9 cellular contexts compared by ENCODE assay signal in genomic region chr3:30667250-30667585, GRCh38.
DNase-seq lines count a peak whose midpoint lies in the region; ATAC-seq and TF ChIP-seq lines count a peak whose summit lies in the region.
"Had no signal": no experiment of that assay in that cellular context is flagged by ENCODE, and none has a peak within 500 bp of the region (broad histone marks: within the 10 kb centered on the region; RNA-seq: fewer than 3 reads in every experiment).

No MANE protein-coding gene starts in this region.

- H3K9me3 Mint-ChIP-seq in activated CD8-positive, alpha-beta T cell treated with anti-CD3 and anti-CD28 coated beads for 36 hours: no peaks in the 10 kb centered on the region

- peak; percentile 66 for ATAC-seq in activated CD8-positive, alpha-beta T cell treated with anti-CD3 and anti-CD28 coated beads for 36 hours
- no peak for ATAC-seq in left lung
- no peak for ATAC-seq in GM21447 (IDR thresholded peaks at IDR 0.05; ENCODE audit: unreplicated experiment)
- no peak for ATAC-seq in GM21526 (IDR thresholded peaks at IDR 0.05; ENCODE audit: low FRiP score, unreplicated experiment)

- peak; percentile 91 for DNase-seq in A673 (ENCODE audit: low spot score)
- DNase-seq in activated CD8-positive, alpha-beta T cell treated with anti-CD3 and anti-CD28 coated beads for 36 hours: peak; percentile 71
- DNase-seq in left lung: no peak
- no peak for DNase-seq in NCI-H2171 (lab: John Stamatoyannopoulos, UW)
- no peak for DNase-seq in NCI-H2081 treated with DMSO at 0.1 percent for 48 hours (lab: John Stamatoyannopoulos, UW)
- DNase-seq: NCI-H226 had no signal

- H3K4me1 ChIP-seq in A673 (ENCODE audit: insufficient read depth, low read length, poor library complexity, severe bottlenecking): peaks cover 63% of the 10 kb centered on the region
- H3K4me1 ChIP-seq in HEK293 (ENCODE audit: control insufficient read depth, insufficient read depth, low read length): no peaks in the 10 kb centered on the region; the same call in 1 of the 2 replicates
- H3K4me1 ChIP-seq in left lung: peaks cover 18 to 67% of the 10 kb centered on the region in 2 donors

- POLR2A ChIA-PET in A673 (lab: Charles Lee; ENCODE audit: low non-redundant PET): no interaction called here
- POLR2A ChIA-PET in HEK293 (lab: Yijun Ruan, JAX): no interaction called here
- POLR2A ChIA-PET in activated CD8-positive, alpha-beta T cell treated with anti-CD3 and anti-CD28 coated beads for 36 hours (lab: Charles Lee): interaction anchor here (0.6 to 2.0 kb wide), 12 partner anchors 9 to 60 kb away, joined by 3 to 15 read pairs (median 4); partner anchors contain the start of gene TGFBR2

- H3K4me3 Mint-ChIP-seq in activated CD8-positive, alpha-beta T cell treated with anti-CD3 and anti-CD28 coated beads for 36 hours: peak overlapping the region; percentile 14

- CTCF ChIA-PET in A673 (lab: Charles Lee) (interaction anchor here (0.7 kb wide), 1 partner anchor 633 kb away, joined by 3 read pairs; no protein-coding TSS in a partner anchor), HEK293 (lab: Yijun Ruan, JAX) (no interaction called here)
- CTCF ChIA-PET in activated CD8-positive, alpha-beta T cell treated with anti-CD3 and anti-CD28 coated beads for 36 hours (lab: Charles Lee): interaction anchor here (1.5 to 2.0 kb wide), 3 partner anchors 10 to 38 kb away, joined by 4 to 5 read pairs (median 5); no protein-coding TSS in a partner anchor

- no peak overlapping the region for H3K4me3 ChIP-seq in A673 (ENCODE audit: low read depth, low read length, poor library complexity, severe bottlenecking)
- H3K4me3 ChIP-seq in HEK293 (ENCODE audit: low read depth, low read length): no peak overlapping the region
- no peak overlapping the region for H3K4me3 ChIP-seq in left lung

- H3K27me3 ChIP-seq in A673 (replicated peaks; ENCODE audit: insufficient read depth, low read depth, low read length, poor library complexity) (no peaks in the 10 kb centered on the region), left lung (no peaks in the 10 kb centered on the region)

- peaks cover 77% of the 10 kb centered on the region for H3K36me3 Mint-ChIP-seq in activated CD8-positive, alpha-beta T cell treated with anti-CD3 and anti-CD28 coated beads for 36 hours (ENCODE audit: low read depth)

- H3K27ac ChIP-seq in A673 (ENCODE audit: low read depth, low read length, poor library complexity, severe bottlenecking) (peak overlapping the region; percentile 63), HEK293 (ENCODE audit: extremely low read depth, low read depth, low read length) (no peak overlapping the region), left lung (peak overlapping the region; percentile 50 to 53)

- H3K4me1 Mint-ChIP-seq in activated CD8-positive, alpha-beta T cell treated with anti-CD3 and anti-CD28 coated beads for 36 hours (ENCODE audit: low read depth): peaks cover 92% of the 10 kb centered on the region

- intact Hi-C loops in A673 (cut with micrococcal nuclease; ENCODE audit: unreplicated experiment) (no loop called here), left lung (cut with DNase I) (no loop called here)
- intact Hi-C loops in activated CD8-positive, alpha-beta T cell treated with anti-CD3 and anti-CD28 coated beads for 36 hours (cut with micrococcal nuclease): no loop called here

- no peaks in the 10 kb centered on the region for H3K9me3 ChIP-seq in A673 (ENCODE audit: low read depth, low read length, poor library complexity, severe bottlenecking)
- no peaks in the 10 kb centered on the region for H3K9me3 ChIP-seq in HEK293 (ENCODE audit: control insufficient read depth, insufficient read depth, low read depth, low read length)
- no peaks in the 10 kb centered on the region for H3K9me3 ChIP-seq in left lung

- BruUV-seq in A673 (replicated peaks; lab: Mats Ljungman, UMichigan): no TSS peak

- peaks cover 8% of the 10 kb centered on the region for H3K36me3 ChIP-seq in A673 (ENCODE audit: insufficient read depth, low read length, poor library complexity, severe bottlenecking)
- peaks cover 0 to 13% of the 10 kb centered on the region in 2 experiments; a peak in 1 of 3 replicates for H3K36me3 ChIP-seq in HEK293 (ENCODE audit: control insufficient read depth in 2 of 2, insufficient read depth in 1 of 2, low read length in 2 of 2)
- H3K36me3 ChIP-seq in left lung: peaks cover 0 to 49% of the 10 kb centered on the region in 2 donors

- H3K27ac Mint-ChIP-seq in activated CD8-positive, alpha-beta T cell treated with anti-CD3 and anti-CD28 coated beads for 36 hours: peak overlapping the region; percentile 92

- TF ChIP-seq CTCF in A673 (conservative IDR thresholded peaks at IDR 0.05; ENCODE audit: low read depth, low read length) (no peak), HEK293 (tag by site-specific recombination; IDR thresholded peaks at IDR 0.05) (no peak), left lung (IDR thresholded peaks at IDR 0.05) (no peak)
- no peak for TF ChIP-seq CTCF in activated CD8-positive, alpha-beta T cell treated with anti-CD3 and anti-CD28 coated beads for 36 hours (IDR thresholded peaks at IDR 0.05)

- H3K27me3 Mint-ChIP-seq in activated CD8-positive, alpha-beta T cell treated with anti-CD3 and anti-CD28 coated beads for 36 hours: no peaks in the 10 kb centered on the region

TF ChIP-seq in HEK293, 187 proteins besides CTCF, POLR2A, EP300 and RAD21:
- TF ChIP-seq ZFHX2 (tag by site-specific recombination; conservative IDR thresholded peaks at IDR 0.05) (peak; percentile 19; the same call in 1 of the 2 replicates), TCF7L2 (IDR thresholded peaks at IDR 0.05; ENCODE audit: borderline replicate concordance, low read depth, low read length) (peak; percentile 26; the same call in 1 of the 2 replicates), EGR2 (tag by site-specific recombination; IDR thresholded peaks at IDR 0.05; ENCODE audit: low read depth) (0 out of 2 replicates have a peak, but pooled peaks have one; percentile 28), ZNF473 (tag by site-specific recombination; IDR thresholded peaks at IDR 0.05) (no peak)

Comparison
In these comparisons a context has a peak if more than half of its experiments do, and no peak if none do; other contexts are left out.
1. DNase-seq: peak in A673 (single experiment) and activated CD8-positive, alpha-beta T cell treated with anti-CD3 and anti-CD28 coated beads for 36 hours (single experiment); none in left lung (0 of 2), NCI-H2171 (single experiment) and NCI-H2081 treated with DMSO at 0.1 percent for 48 hours (single experiment).